In the genomic region with DNA sequence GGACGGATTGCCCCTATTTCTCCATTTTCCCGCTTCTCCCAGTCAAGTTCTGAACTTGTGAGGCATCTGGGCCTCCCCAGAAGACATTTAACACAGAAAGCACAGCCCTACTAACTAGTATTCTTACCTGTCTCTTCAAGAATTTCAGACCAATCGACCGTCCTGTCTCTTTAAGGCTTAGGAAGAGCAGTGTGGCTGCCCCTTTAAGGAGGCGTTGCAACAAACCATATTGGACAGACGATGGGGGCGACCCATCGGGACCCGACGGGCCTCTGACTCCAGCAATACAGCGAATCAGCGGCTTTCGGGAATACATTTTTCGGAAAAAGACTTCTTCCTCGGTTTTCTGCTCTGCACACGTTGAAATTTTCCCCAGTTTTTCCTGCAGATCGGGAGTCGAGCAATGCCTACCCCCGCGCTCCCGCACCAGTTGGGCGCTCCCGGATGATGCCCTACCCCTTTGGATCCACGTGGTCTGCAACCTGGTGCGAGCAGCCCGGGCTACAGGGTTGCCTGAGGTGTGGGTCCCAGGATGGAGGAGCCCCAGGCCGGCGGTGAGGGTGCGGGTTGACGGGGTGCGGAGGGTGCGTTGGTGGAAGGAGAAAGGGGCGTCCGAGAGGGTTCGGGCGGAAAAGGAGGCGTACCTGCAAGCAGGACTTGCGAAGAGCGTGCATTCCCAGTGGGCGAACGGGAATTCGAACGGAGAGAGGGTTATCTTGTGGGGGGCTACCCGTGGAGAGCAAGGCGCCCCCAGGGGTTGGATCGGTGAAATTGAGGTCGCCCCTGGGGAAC, we compare ENCODE assay signal across 1 cellular context.
TF ChIP-seq lines count a peak whose summit lies in the region.

A gene with protein sequence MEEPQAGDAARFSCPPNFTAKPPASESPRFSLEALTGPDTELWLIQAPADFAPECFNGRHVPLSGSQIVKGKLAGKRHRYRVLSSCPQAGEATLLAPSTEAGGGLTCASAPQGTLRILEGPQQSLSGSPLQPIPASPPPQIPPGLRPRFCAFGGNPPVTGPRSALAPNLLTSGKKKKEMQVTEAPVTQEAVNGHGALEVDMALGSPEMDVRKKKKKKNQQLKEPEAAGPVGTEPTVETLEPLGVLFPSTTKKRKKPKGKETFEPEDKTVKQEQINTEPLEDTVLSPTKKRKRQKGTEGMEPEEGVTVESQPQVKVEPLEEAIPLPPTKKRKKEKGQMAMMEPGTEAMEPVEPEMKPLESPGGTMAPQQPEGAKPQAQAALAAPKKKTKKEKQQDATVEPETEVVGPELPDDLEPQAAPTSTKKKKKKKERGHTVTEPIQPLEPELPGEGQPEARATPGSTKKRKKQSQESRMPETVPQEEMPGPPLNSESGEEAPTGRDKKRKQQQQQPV (plus strand): TSS at position 480 of the 792 bp plus-strand sequence. CDS start 53 bp downstream, at position 533.

TF ChIP-seq in HCT116, 20 proteins besides CTCF, POLR2A, EP300 and RAD21 (continued from another document):
- TF ChIP-seq EZH2 (IDR thresholded peaks at IDR 0.05) (no peak), CEBPB (IDR thresholded peaks at IDR 0.05; ENCODE audit: low read depth) (no peak), YY1 (IDR thresholded peaks at IDR 0.05; ENCODE audit: extremely low read depth, insufficient replicate concordance, low read depth, low read length) (no peak), EZH2phosphoT487 (IDR thresholded peaks at IDR 0.05; ENCODE audit: borderline replicate concordance) (no peak), ZNF274 (IDR thresholded peaks at IDR 0.05; ENCODE audit: low read depth, low read length) (no peak), ELF1 (IDR thresholded peaks at IDR 0.05; ENCODE audit: borderline replicate concordance, low read depth) (no peak), EGR1 (IDR thresholded peaks at IDR 0.05; ENCODE audit: low read depth) (no peak), TCF7L2 (IDR thresholded peaks at IDR 0.05; ENCODE audit: borderline replicate concordance, extremely low read depth, insufficient read depth, insufficient read length) (peak; percentile 47), SP1 (IDR thresholded peaks at IDR 0.05; ENCODE audit: low read depth) (peak; percentile 98), JUND (IDR thresholded peaks at IDR 0.05) (peak; percentile 91), ZFX (IDR thresholded peaks at IDR 0.05) (no peak), POLR2AphosphoS5 (IDR thresholded peaks at IDR 0.05; ENCODE audit: low read depth, low read length) (peak; percentile 73), SIN3A (IDR thresholded peaks at IDR 0.05; ENCODE audit: low read depth) (peak; percentile 98), CBX3 (IDR thresholded peaks at IDR 0.05; ENCODE audit: low read depth) (0 out of 2 replicates have a peak, but pooled peaks have one; percentile 55), SRF (IDR thresholded peaks at IDR 0.05; ENCODE audit: low read depth) (peak; percentile 58; the same call in 1 of the 2 replicates)
- TF ChIP-seq, protein P1, sequence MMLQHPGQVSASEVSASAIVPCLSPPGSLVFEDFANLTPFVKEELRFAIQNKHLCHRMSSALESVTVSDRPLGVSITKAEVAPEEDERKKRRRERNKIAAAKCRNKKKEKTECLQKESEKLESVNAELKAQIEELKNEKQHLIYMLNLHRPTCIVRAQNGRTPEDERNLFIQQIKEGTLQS (IDR thresholded peaks at IDR 0.05): no peak
- TF ChIP-seq, protein P2, sequence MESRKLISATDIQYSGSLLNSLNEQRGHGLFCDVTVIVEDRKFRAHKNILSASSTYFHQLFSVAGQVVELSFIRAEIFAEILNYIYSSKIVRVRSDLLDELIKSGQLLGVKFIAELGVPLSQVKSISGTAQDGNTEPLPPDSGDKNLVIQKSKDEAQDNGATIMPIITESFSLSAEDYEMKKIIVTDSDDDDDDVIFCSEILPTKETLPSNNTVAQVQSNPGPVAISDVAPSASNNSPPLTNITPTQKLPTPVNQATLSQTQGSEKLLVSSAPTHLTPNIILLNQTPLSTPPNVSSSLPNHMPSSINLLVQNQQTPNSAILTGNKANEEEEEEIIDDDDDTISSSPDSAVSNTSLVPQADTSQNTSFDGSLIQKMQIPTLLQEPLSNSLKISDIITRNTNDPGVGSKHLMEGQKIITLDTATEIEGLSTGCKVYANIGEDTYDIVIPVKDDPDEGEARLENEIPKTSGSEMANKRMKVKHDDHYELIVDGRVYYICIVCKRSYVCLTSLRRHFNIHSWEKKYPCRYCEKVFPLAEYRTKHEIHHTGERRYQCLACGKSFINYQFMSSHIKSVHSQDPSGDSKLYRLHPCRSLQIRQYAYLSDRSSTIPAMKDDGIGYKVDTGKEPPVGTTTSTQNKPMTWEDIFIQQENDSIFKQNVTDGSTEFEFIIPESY (IDR thresholded peaks at IDR 0.05; ENCODE audit: extremely low read depth, insufficient replicate concordance, low read length): no peak
